In the genomic region with DNA sequence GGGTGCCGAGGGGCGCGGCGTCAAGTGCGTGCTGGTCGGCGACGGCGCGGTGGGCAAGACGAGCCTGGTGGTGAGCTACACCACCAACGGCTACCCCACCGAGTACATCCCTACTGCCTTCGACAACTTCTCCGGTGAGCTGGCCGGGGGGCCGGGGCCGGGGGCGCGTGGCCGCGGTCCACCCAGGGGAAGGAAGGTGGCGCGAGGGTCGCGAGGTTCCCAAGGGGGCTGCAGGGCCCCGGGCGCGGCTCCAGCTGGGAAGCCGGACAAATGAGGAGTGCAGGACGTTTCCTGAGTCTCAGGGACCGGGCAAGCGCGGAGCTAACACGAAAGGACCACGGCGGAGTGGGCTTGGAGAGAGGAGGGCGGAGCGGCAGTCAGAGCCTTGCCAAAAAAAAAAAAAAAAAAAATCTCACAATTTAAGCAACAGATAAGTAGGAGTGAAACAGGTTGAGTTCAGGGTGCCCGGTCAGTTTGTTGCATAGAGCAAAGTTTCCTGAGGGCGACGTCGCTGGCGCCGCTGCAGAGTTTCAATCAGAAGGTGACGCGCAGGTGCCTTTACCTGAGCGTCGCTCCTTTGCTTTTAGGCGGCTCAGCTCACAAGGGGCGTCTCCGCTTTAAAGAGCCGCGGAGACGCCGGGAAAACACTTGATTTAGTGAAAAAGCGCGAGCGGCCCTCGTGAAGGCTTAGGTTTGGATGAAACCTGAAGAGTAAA, we compare ENCODE assay signal across 8 cellular contexts. TPM values are rescaled to one million over a fixed set of nuclear protein-coding genes. Genes with fewer than 3 reads are reported as not detected.
DNase-seq lines count a peak whose midpoint lies in the region; TF ChIP-seq lines count a peak whose summit lies in the region.

No MANE protein-coding gene starts in this region.

- H3K9me2 ChIP-seq in GM23248 (ENCODE audit: insufficient read depth), result no peaks in the 10 kb centered on the region

- no peaks in the 10 kb centered on the region for H4K20me1 ChIP-seq in GM23248 (ENCODE audit: insufficient read depth)
- no peaks in the 10 kb centered on the region for H4K20me1 ChIP-seq in mammary epithelial cell (ENCODE audit: insufficient read depth, low read length)

- DNase-seq in AG04449 (ENCODE audit: low read depth, low spot score) (no peak), GM23248 (peak; percentile 71), SK-N-DZ (ENCODE audit: low spot score) (peak; percentile 12), mammary epithelial cell (no peak), kidney tubule cell (ENCODE audit: low spot score) (peak; percentile 10), SHP77 (lab: John Stamatoyannopoulos, UW) (no peak), HCEC 1CT (no peak)
- peak; percentile 11 to 14 for DNase-seq in stimulated activated CD4-positive, alpha-beta T cell treated with anti-CD3 and anti-CD28 coated beads, Interleukin-4, amount 100 ng/mL, for 4 hours

- H3K36me3 ChIP-seq in GM23248 (ENCODE audit: low read depth) (no peaks in the 10 kb centered on the region), mammary epithelial cell (ENCODE audit: insufficient read depth, low read length) (no peaks in the 10 kb centered on the region)

- H3K4me1 ChIP-seq in GM23248 (ENCODE audit: insufficient read depth), result no peaks in the 10 kb centered on the region
- H3K4me1 ChIP-seq in mammary epithelial cell (ENCODE audit: insufficient read depth, low read length), result peaks cover 8% of the 10 kb centered on the region

- H3F3A ChIP-seq in GM23248 (ENCODE audit: insufficient read depth), result no peaks in the 10 kb centered on the region; the same call in 1 of the 2 replicates

- in situ Hi-C loops in GM23248 (cut with MboI), result loop anchor here (10.0 kb wide), 1 partner anchor 489 kb away; no protein-coding TSS in a partner anchor
- in situ Hi-C loops in mammary epithelial cell (cut with MboI; ENCODE audit: low sequenced_read_pairs in 2 of 2), result no loop called here

- peak overlapping the region; percentile 77 for H2AFZ ChIP-seq in GM23248
- no peak overlapping the region for H2AFZ ChIP-seq in mammary epithelial cell (ENCODE audit: low read depth, low read length)

- dilution Hi-C loops in mammary epithelial cell (cut with HindIII; ENCODE audit: low sequenced_read_pairs), result no loop called here

- H3K79me2 ChIP-seq in GM23248 (ENCODE audit: insufficient read depth), result no peaks in the 10 kb centered on the region
- no peaks in the 10 kb centered on the region for H3K79me2 ChIP-seq in mammary epithelial cell (ENCODE audit: insufficient read depth, low read length)

- POLR2A ChIA-PET in AG04449 (lab: Yijun Ruan, JAX), result no interaction called here

- H3K4me3 ChIP-seq in AG04449 (ENCODE audit: low read depth, low read length), result peak overlapping the region; percentile 59
- H3K4me3 ChIP-seq in GM23248, result peak overlapping the region; percentile 75
- peak overlapping the region in 1 of 3 experiments; percentile 31 for H3K4me3 ChIP-seq in mammary epithelial cell (replicated peaks in 1 of 3; ENCODE audit: insufficient read depth in 1 of 3, low read depth in 2 of 3, low read length in 3 of 3)

- CTCF ChIA-PET in AG04449 (lab: Yijun Ruan, JAX) (interaction anchor here (1.0 to 6.5 kb wide), 5 partner anchors 8 to 522 kb away, joined by 3 to 66 read pairs (median 4); no protein-coding TSS in a partner anchor), mammary epithelial cell (lab: Charles Lee; ENCODE audit: low non-redundant PET) (no interaction called here)

- H3K9ac ChIP-seq in GM23248 (no peak overlapping the region), mammary epithelial cell (ENCODE audit: insufficient read depth, low read length) (no peak overlapping the region)

- intact Hi-C loops in mammary epithelial cell (cut with micrococcal nuclease), result loop anchor here (1.0 kb wide), 2 partner anchors 491 to 519 kb away; no protein-coding TSS in a partner anchor

- WGBS in GM23248 (ENCODE audit: low coverage in 1 of 2, low lambda C conversion rate in 2 of 2, missing lambda C conversion rate in 2 of 2), 2 experiments, result 4 to 7% methylated on average over 39 to 60 of the region's 60 CpGs
- WGBS in mammary epithelial cell (ENCODE audit: low coverage, missing lambda C conversion rate), result 21% methylated on average over 15 of the region's 60 CpGs

- H3K27ac ChIP-seq in GM23248 (no peak overlapping the region), mammary epithelial cell (ENCODE audit: insufficient read depth, low read depth, low read length) (no peak overlapping the region)

- H3K4me2 ChIP-seq in GM23248 (ENCODE audit: unreplicated experiment), result peak overlapping the region; percentile 94
- peak overlapping the region; percentile 50 for H3K4me2 ChIP-seq in mammary epithelial cell (ENCODE audit: insufficient read depth, low read depth, low read length)

- H3K9me3 ChIP-seq in GM23248 (ENCODE audit: low read depth), result no peaks in the 10 kb centered on the region
- no peaks in the 10 kb centered on the region for H3K9me3 ChIP-seq in mammary epithelial cell (replicated peaks; ENCODE audit: insufficient read depth, low read length)

- no TSS peak for BruUV-seq in mammary epithelial cell (replicated peaks; lab: Mats Ljungman, UMichigan)

- no peak for TF ChIP-seq CTCF in AG04449 (IDR thresholded peaks at IDR 0.05; ENCODE audit: insufficient read depth, low read length, missing control alignments)
- TF ChIP-seq CTCF in mammary epithelial cell (conservative IDR thresholded peaks at IDR 0.05 in 1 of 2, IDR thresholded peaks at IDR 0.05 in 1 of 2; ENCODE audit: extremely low read depth in 1 of 2, insufficient read depth in 1 of 2, low read depth in 1 of 2, low read length in 2 of 2), result no peak

- H3K27me3 ChIP-seq in GM23248 (replicated peaks; ENCODE audit: insufficient read depth) (no peaks in the 10 kb centered on the region), mammary epithelial cell (ENCODE audit: insufficient read depth, low read length) (peaks cover 28% of the 10 kb centered on the region)

RNA-seq across cellular contexts. Expression of gene RHOU, which starts 0.8 kb away (rescaled TPM):
- total RNA-seq in GM23248 (2014; rRNA removed; shearing (Covaris generic)), result 1.8 TPM in 2 replicates
- 1.7 and 1.9 TPM in 2 replicates for polyA plus RNA-seq in GM23248 (2016; fragmentation: Nextera tagmentation; extraction: Ambion mirVana)
- polyA plus RNA-seq in SK-N-DZ (2014; cell fraction: cytosol; rRNA removed), result 17.3 and 19.3 TPM in 2 replicates
- polyA plus RNA-seq in SK-N-DZ (2014; cell fraction: nucleus; rRNA removed), result 10.2 and 13.2 TPM in 2 replicates
- under 1 TPM; 0.14 to 0.67 TPM for total RNA-seq in mammary epithelial cell
- polyA plus RNA-seq in mammary epithelial cell, result 0.01 TPM
- not detected for polyA minus RNA-seq in mammary epithelial cell

Comparison
In these comparisons a context has a peak if more than half of its experiments do, and no peak if none do; other contexts are left out.
1. DNase-seq: peak in GM23248 (single experiment), SK-N-DZ (single experiment), kidney tubule cell (single experiment) and stimulated activated CD4-positive, alpha-beta T cell treated with anti-CD3 and anti-CD28 coated beads, Interleukin-4, amount 100 ng/mL, for 4 hours (2 of 2); none in AG04449 (single experiment), mammary epithelial cell (single experiment), SHP77 (0 of 2) and HCEC 1CT (single experiment).